8 cellular contexts compared by ENCODE assay signal in genomic region chr16:67155305-67156145, GRCh38. TPM values are rescaled to one million over a fixed set of nuclear protein-coding genes. Genes with fewer than 3 reads are reported as not detected.
DNase-seq lines count a peak whose midpoint lies in the region; ATAC-seq, FAIRE-seq and TF ChIP-seq lines count a peak whose summit lies in the region.

No MANE protein-coding gene starts in this region.

- TF ChIP-seq CTCF in AG04449 (IDR thresholded peaks at IDR 0.05; ENCODE audit: insufficient read depth, low read length, missing control alignments) (peak; percentile 85), HepG2 (CRISPR knock-in tag; IDR thresholded peaks at IDR 0.05) (peak; percentile 94)

- TF ChIP-seq RAD21 in HepG2 (CRISPR knock-in tag; IDR thresholded peaks at IDR 0.05) = peak; percentile 100

- intact Hi-C loops in activated CD4-positive, alpha-beta T cell treated with anti-CD3 and anti-CD28 coated beads, Interleukin-2, amount 10 ng/mL, durations not matched to agents 24 days and 14 days (cut with micrococcal nuclease) = loop anchor here (1.0 to 5.0 kb wide), 4 partner anchors 48 to 208 kb away; partner anchors contain the start of gene PHAF1
- intact Hi-C loops in HepG2 (cut with micrococcal nuclease; ENCODE audit: unreplicated experiment) = loop anchor here (1.0 to 10.0 kb wide), 5 partner anchors 45 to 261 kb away; no protein-coding TSS in a partner anchor

- no peak overlapping the region for H2AFZ ChIP-seq in HepG2 (ENCODE audit: low read length)

- WGBS in HepG2 (ENCODE audit: low lambda C conversion rate) = 6% methylated on average over 40 of the region's 74 CpGs

- no peak overlapping the region for H3K9ac ChIP-seq in HepG2 (ENCODE audit: insufficient read depth, low read depth, low read length)

- peak; percentile 28 for ATAC-seq in GM19395 (IDR thresholded peaks at IDR 0.05; ENCODE audit: unreplicated experiment)
- ATAC-seq in HepG2 = peak; percentile 67
- no peak for ATAC-seq in HG03442 (IDR thresholded peaks at IDR 0.05; ENCODE audit: unreplicated experiment)

- peaks cover 48% of the 10 kb centered on the region for H3K4me1 ChIP-seq in HepG2 (ENCODE audit: insufficient read depth, low read length)

- CTCF ChIA-PET in AG04449 (lab: Yijun Ruan, JAX) = interaction anchor here (0.6 to 13.2 kb wide), 63 partner anchors 8 to 527 kb away, joined by 3 to 241 read pairs (median 7); partner anchors contain the start of genes CBFB, CES3, CES4A and EXOC3L1
- CTCF ChIA-PET in HepG2 (lab: Yijun Ruan, JAX; ENCODE audit: low intra/inter-chr PET ratio, low total read pairs) = interaction anchor here (0.6 to 2.4 kb wide), 7 partner anchors 30 to 178 kb away, joined by 3 to 28 read pairs (median 3); partner anchors contain the start of gene PHAF1

- H3K36me3 ChIP-seq in HepG2 (replicated peaks in 1 of 2; ENCODE audit: control insufficient read depth in 1 of 2, insufficient read depth in 2 of 2, low read length in 2 of 2) = no peaks in the 10 kb centered on the region

- TF ChIP-seq EP300 in HepG2 (IDR thresholded peaks at IDR 0.05; ENCODE audit: low read depth in 2 of 2, low read length in 2 of 2) (peak in 1 of 2 experiments; percentile 39; a peak in 1 of 4 replicates), HepG2 (CRISPR knock-in tag; IDR thresholded peaks at IDR 0.05; ENCODE audit: borderline replicate concordance) (no peak)

- peak overlapping the region; percentile 84 for H3K4me3 Mint-ChIP-seq in activated CD4-positive, alpha-beta T cell treated with anti-CD3 and anti-CD28 coated beads, Interleukin-2, amount 10 ng/mL, durations not matched to agents 24 days and 14 days

- H3K9me3 ChIP-seq in HepG2 (ENCODE audit: low read length) = no peaks in the 10 kb centered on the region

- FAIRE-seq in HepG2 (lab: Jason Lieb, UNC) = no peak

- H3K27me3 Mint-ChIP-seq in activated CD4-positive, alpha-beta T cell treated with anti-CD3 and anti-CD28 coated beads, Interleukin-2, amount 10 ng/mL, durations not matched to agents 24 days and 14 days = no peaks in the 10 kb centered on the region

- no peaks in the 10 kb centered on the region for H3K9me3 Mint-ChIP-seq in activated CD4-positive, alpha-beta T cell treated with anti-CD3 and anti-CD28 coated beads, Interleukin-2, amount 10 ng/mL, durations not matched to agents 24 days and 14 days

- H3K79me2 ChIP-seq in HepG2 (ENCODE audit: insufficient read depth, low read length) = no peaks in the 10 kb centered on the region

- TF ChIP-seq POLR2A in HepG2 (IDR thresholded peaks at IDR 0.05; ENCODE audit: insufficient read depth in 1 of 2, low read depth in 2 of 2, low read length in 2 of 2) = no peak

- peak overlapping the region; percentile 59 for H3K4me2 ChIP-seq in HepG2 (ENCODE audit: low read depth, low read length)

- POLR2A ChIA-PET in AG04449 (lab: Yijun Ruan, JAX) = interaction anchor here (0.5 to 1.1 kb wide), 4 partner anchors 18 to 141 kb away, joined by 3 to 6 read pairs (median 3); no protein-coding TSS in a partner anchor
- POLR2A ChIA-PET in HepG2 (lab: Yijun Ruan, JAX) = interaction anchor here (0.8 to 1.8 kb wide), 12 partner anchors 15 to 142 kb away, joined by 3 to 21 read pairs (median 4); partner anchors contain the start of genes CBFB, NOL3 and PHAF1

- H3K4me3 ChIP-seq in AG04449 (ENCODE audit: low read depth, low read length) (peak overlapping the region; percentile 34), HepG2 (replicated peaks in 1 of 3; ENCODE audit: insufficient read depth in 1 of 3, low read depth in 2 of 3, low read length in 3 of 3) (peak overlapping the region; percentile 18 to 64 (median 27); a peak in 4 of 6 replicates)

- peaks cover 33% of the 10 kb centered on the region for H3K36me3 Mint-ChIP-seq in activated CD4-positive, alpha-beta T cell treated with anti-CD3 and anti-CD28 coated beads, Interleukin-2, amount 10 ng/mL, durations not matched to agents 24 days and 14 days (ENCODE audit: low read depth)

- in situ Hi-C loops in HepG2 (cut with HindIII; ENCODE audit: extremely low pct_ligation_motif_present, low pct_unique_long_range_greater_than_20kb) = loop anchor here (5.0 kb wide), 2 partner anchors 138 to 178 kb away; no protein-coding TSS in a partner anchor

- DNase-seq in AG04449 (ENCODE audit: low read depth, low spot score) (no peak), NCI-H446 treated with DMSO at 0.1 percent for 48 hours (lab: John Stamatoyannopoulos, UW) (peak; percentile 9), dedifferentiated amniotic fluid mesenchymal stem cell (ENCODE audit: extremely low spot score) (peak; percentile 44), HepG2 (ENCODE audit: low spot score) (peak; percentile 57)
- peak; percentile 96 for DNase-seq in activated CD4-positive, alpha-beta T cell treated with anti-CD3 and anti-CD28 coated beads, Interleukin-2, amount 10 ng/mL, durations not matched to agents 24 days and 14 days
- peak; percentile 72 to 83 for DNase-seq in stimulated activated CD4-positive, alpha-beta T cell treated with anti-CD3 and anti-CD28 coated beads, Interleukin-4, amount 100 ng/mL, for 48 hours (ENCODE audit: low read depth in 2 of 2)

- BruUV-seq in HepG2 (replicated peaks; lab: Mats Ljungman, UMichigan) = no TSS peak

- no peak overlapping the region for H3K27ac ChIP-seq in HepG2 (ENCODE audit: extremely low read length, insufficient read depth, low read length)

- no peaks in the 10 kb centered on the region for H4K20me1 ChIP-seq in HepG2 (ENCODE audit: insufficient read depth, low read length)

- H3K27me3 ChIP-seq in HepG2 (ENCODE audit: control insufficient read depth in 1 of 2, insufficient read depth in 2 of 2, low read length in 2 of 2) = peaks cover 4% of the 10 kb centered on the region in 2 experiments; a peak in 2 of 5 replicates

- peak overlapping the region; percentile 51 for H3K27ac Mint-ChIP-seq in activated CD4-positive, alpha-beta T cell treated with anti-CD3 and anti-CD28 coated beads, Interleukin-2, amount 10 ng/mL, durations not matched to agents 24 days and 14 days

- peaks cover 60% of the 10 kb centered on the region for H3K4me1 Mint-ChIP-seq in activated CD4-positive, alpha-beta T cell treated with anti-CD3 and anti-CD28 coated beads, Interleukin-2, amount 10 ng/mL, durations not matched to agents 24 days and 14 days

RNA-seq across cellular contexts. Expression of gene TRADD, which starts 4.2 kb away (rescaled TPM):
- total RNA-seq in activated CD4-positive, alpha-beta T cell treated with anti-CD3 and anti-CD28 coated beads, Interleukin-2, amount 10 ng/mL, durations not matched to agents 24 days and 14 days = 28.9 and 30.1 TPM in 2 replicates
- total RNA-seq in HepG2 (2016; rRNA removed; fragmentation: Illumina TruSeq; extraction: Trizol) = 6.2 and 7.8 TPM in 2 replicates
- 3.2 TPM in 2 replicates for total RNA-seq in HepG2 (2016; cell fraction: cytosol; rRNA removed; fragmentation: Illumina TruSeq; extraction: Trizol; ENCODE audit: low read depth)
- 6.8 and 9.0 TPM in 2 replicates for total RNA-seq in HepG2 (2016; cell fraction: insoluble cytoplasmic fraction; rRNA removed; fragmentation: Illumina TruSeq; extraction: Trizol)
- total RNA-seq in HepG2 (2016; cell fraction: membrane; rRNA removed; fragmentation: Illumina TruSeq; extraction: Trizol) = 4.6 and 4.9 TPM in 2 replicates
- 4.8 and 4.9 TPM in 2 replicates for total RNA-seq in HepG2 (2016; cell fraction: nucleus; rRNA removed; fragmentation: Illumina TruSeq; extraction: Trizol)
- 8.2 and 10.3 TPM in 2 replicates for polyA plus RNA-seq in HepG2 (2011; rRNA removed)
- polyA plus RNA-seq in HepG2 (2011; cell fraction: cytosol; rRNA removed) = 9.8 and 13.8 TPM in 2 replicates
- 22.9 and 28.2 TPM in 2 replicates for polyA plus RNA-seq in HepG2 (2011; cell fraction: nucleus; rRNA removed)
- polyA plus RNA-seq in HepG2 (2012) = 5.3 TPM in 2 replicates
- polyA plus RNA-seq in HepG2 (2016; cell fraction: cytosol; fragmentation: Illumina TruSeq; extraction: Trizol; ENCODE audit: low read depth) = 3.1 and 3.6 TPM in 2 replicates
- 5.3 and 5.9 TPM in 2 replicates for polyA plus RNA-seq in HepG2 (2016; cell fraction: insoluble cytoplasmic fraction; fragmentation: Illumina TruSeq; extraction: Trizol; ENCODE audit: low read depth)
- polyA plus RNA-seq in HepG2 (2016; cell fraction: membrane; fragmentation: Illumina TruSeq; extraction: Trizol; ENCODE audit: low read depth) = 3.2 and 3.8 TPM in 2 replicates
- polyA plus RNA-seq in HepG2 (2016; cell fraction: nucleus; fragmentation: Illumina TruSeq; extraction: Trizol; ENCODE audit: insufficient read depth, low read depth) = 11.5 and 13.8 TPM in 2 replicates
- polyA minus RNA-seq in HepG2 (2011; rRNA and poly(A)+ RNA removed; ENCODE audit: low replicate concordance) = 3.4 and 5.6 TPM in 2 replicates
- 4.1 and 5.0 TPM in 2 replicates for polyA minus RNA-seq in HepG2 (2011; cell fraction: cytosol; rRNA and poly(A)+ RNA removed)
- 5.0 TPM in 2 replicates for polyA minus RNA-seq in HepG2 (2011; cell fraction: nucleus; rRNA and poly(A)+ RNA removed)

RNA-seq across cellular contexts. Expression of gene FBXL8, which starts 4.2 kb away (rescaled TPM):
- 25.1 and 30.0 TPM in 2 replicates for total RNA-seq in activated CD4-positive, alpha-beta T cell treated with anti-CD3 and anti-CD28 coated beads, Interleukin-2, amount 10 ng/mL, durations not matched to agents 24 days and 14 days
- total RNA-seq in HepG2 (2016; rRNA removed; fragmentation: Illumina TruSeq; extraction: Trizol) = 1.5 and 3.9 TPM in 2 replicates
- total RNA-seq in HepG2 (2016; cell fraction: cytosol; rRNA removed; fragmentation: Illumina TruSeq; extraction: Trizol; ENCODE audit: low read depth) = 0.81 and 0.88 TPM in 2 replicates
- total RNA-seq in HepG2 (2016; cell fraction: insoluble cytoplasmic fraction; rRNA removed; fragmentation: Illumina TruSeq; extraction: Trizol) = 1.2 and 3.5 TPM in 2 replicates
- total RNA-seq in HepG2 (2016; cell fraction: membrane; rRNA removed; fragmentation: Illumina TruSeq; extraction: Trizol) = 1.9 and 2.3 TPM in 2 replicates
- 4.6 and 4.8 TPM in 2 replicates for total RNA-seq in HepG2 (2016; cell fraction: nucleus; rRNA removed; fragmentation: Illumina TruSeq; extraction: Trizol)
- polyA plus RNA-seq in HepG2 (2011; rRNA removed) = 9.3 and 10.9 TPM in 2 replicates
- 3.2 and 6.0 TPM in 2 replicates for polyA plus RNA-seq in HepG2 (2011; cell fraction: cytosol; rRNA removed)
- polyA plus RNA-seq in HepG2 (2011; cell fraction: nucleus; rRNA removed) = 173 and 222 TPM in 2 replicates
- polyA plus RNA-seq in HepG2 (2012) = 5.8 and 7.5 TPM in 2 replicates
- 0.17 and 0.29 TPM in 2 replicates for polyA plus RNA-seq in HepG2 (2016; cell fraction: cytosol; fragmentation: Illumina TruSeq; extraction: Trizol; ENCODE audit: low read depth)
- 2.0 and 2.2 TPM in 2 replicates for polyA plus RNA-seq in HepG2 (2016; cell fraction: insoluble cytoplasmic fraction; fragmentation: Illumina TruSeq; extraction: Trizol; ENCODE audit: low read depth)
- polyA plus RNA-seq in HepG2 (2016; cell fraction: membrane; fragmentation: Illumina TruSeq; extraction: Trizol; ENCODE audit: low read depth) = 0.58 and 0.92 TPM in 2 replicates
- polyA plus RNA-seq in HepG2 (2016; cell fraction: nucleus; fragmentation: Illumina TruSeq; extraction: Trizol; ENCODE audit: insufficient read depth, low read depth) = 9.5 and 16.0 TPM in 2 replicates
- polyA minus RNA-seq in HepG2 (2011; rRNA and poly(A)+ RNA removed; ENCODE audit: low replicate concordance) = 4.6 and 9.2 TPM in 2 replicates
- polyA minus RNA-seq in HepG2 (2011; cell fraction: cytosol; rRNA and poly(A)+ RNA removed) = 2.9 and 3.2 TPM in 2 replicates
- polyA minus RNA-seq in HepG2 (2011; cell fraction: nucleus; rRNA and poly(A)+ RNA removed) = 19.1 and 22.3 TPM in 2 replicates

RNA-seq across cellular contexts. Expression of gene B3GNT9, which starts 4.7 kb away (rescaled TPM):
- 5.5 and 5.6 TPM in 2 replicates for total RNA-seq in activated CD4-positive, alpha-beta T cell treated with anti-CD3 and anti-CD28 coated beads, Interleukin-2, amount 10 ng/mL, durations not matched to agents 24 days and 14 days
- total RNA-seq in HepG2 (2016; rRNA removed; fragmentation: Illumina TruSeq; extraction: Trizol) = 1.5 and 3.1 TPM in 2 replicates
- total RNA-seq in HepG2 (2016; cell fraction: cytosol; rRNA removed; fragmentation: Illumina TruSeq; extraction: Trizol; ENCODE audit: low read depth) = 0.61 and 0.79 TPM in 2 replicates
- 1.5 and 2.9 TPM in 2 replicates for total RNA-seq in HepG2 (2016; cell fraction: insoluble cytoplasmic fraction; rRNA removed; fragmentation: Illumina TruSeq; extraction: Trizol)
- 1.8 and 2.1 TPM in 2 replicates for total RNA-seq in HepG2 (2016; cell fraction: membrane; rRNA removed; fragmentation: Illumina TruSeq; extraction: Trizol)
- 1.8 and 2.5 TPM in 2 replicates for total RNA-seq in HepG2 (2016; cell fraction: nucleus; rRNA removed; fragmentation: Illumina TruSeq; extraction: Trizol)
- 1.2 and 1.5 TPM in 2 replicates for polyA plus RNA-seq in HepG2 (2011; rRNA removed)
- 1.4 and 1.9 TPM in 2 replicates for polyA plus RNA-seq in HepG2 (2011; cell fraction: cytosol; rRNA removed)
- 2.0 and 2.5 TPM in 2 replicates for polyA plus RNA-seq in HepG2 (2011; cell fraction: nucleus; rRNA removed)
- polyA plus RNA-seq in HepG2 (2012) = 0.80 and 0.82 TPM in 2 replicates
- polyA plus RNA-seq in HepG2 (2016; cell fraction: cytosol; fragmentation: Illumina TruSeq; extraction: Trizol; ENCODE audit: low read depth) = 0.38 and 0.54 TPM in 2 replicates
- polyA plus RNA-seq in HepG2 (2016; cell fraction: insoluble cytoplasmic fraction; fragmentation: Illumina TruSeq; extraction: Trizol; ENCODE audit: low read depth) = 1.9 and 2.0 TPM in 2 replicates
- 1.3 and 1.7 TPM in 2 replicates for polyA plus RNA-seq in HepG2 (2016; cell fraction: membrane; fragmentation: Illumina TruSeq; extraction: Trizol; ENCODE audit: low read depth)
- 4.0 and 4.3 TPM in 2 replicates for polyA plus RNA-seq in HepG2 (2016; cell fraction: nucleus; fragmentation: Illumina TruSeq; extraction: Trizol; ENCODE audit: insufficient read depth, low read depth)
- polyA minus RNA-seq in HepG2 (2011; rRNA and poly(A)+ RNA removed; ENCODE audit: low replicate concordance) = 2.8 and 8.7 TPM in 2 replicates
- polyA minus RNA-seq in HepG2 (2011; cell fraction: cytosol; rRNA and poly(A)+ RNA removed) = 0.99 and 1.1 TPM in 2 replicates
- 0.99 and 1.7 TPM in 2 replicates for polyA minus RNA-seq in HepG2 (2011; cell fraction: nucleus; rRNA and poly(A)+ RNA removed)

RNA-seq across cellular contexts. Expression of gene HSF4, which starts 9.0 kb away (rescaled TPM):
- total RNA-seq in activated CD4-positive, alpha-beta T cell treated with anti-CD3 and anti-CD28 coated beads, Interleukin-2, amount 10 ng/mL, durations not matched to agents 24 days and 14 days = 48.5 and 54.0 TPM in 2 replicates
- 0.41 and 3.5 TPM in 2 replicates for total RNA-seq in HepG2 (2016; rRNA removed; fragmentation: Illumina TruSeq; extraction: Trizol)
- total RNA-seq in HepG2 (2016; cell fraction: cytosol; rRNA removed; fragmentation: Illumina TruSeq; extraction: Trizol; ENCODE audit: low read depth) = 0.44 and 1.0 TPM in 2 replicates
- total RNA-seq in HepG2 (2016; cell fraction: insoluble cytoplasmic fraction; rRNA removed; fragmentation: Illumina TruSeq; extraction: Trizol) = 0.79 and 3.2 TPM in 2 replicates
- total RNA-seq in HepG2 (2016; cell fraction: membrane; rRNA removed; fragmentation: Illumina TruSeq; extraction: Trizol) = 0.59 and 0.68 TPM in 2 replicates
- total RNA-seq in HepG2 (2016; cell fraction: nucleus; rRNA removed; fragmentation: Illumina TruSeq; extraction: Trizol) = 4.6 and 5.3 TPM in 2 replicates
- polyA plus RNA-seq in HepG2 (2011; rRNA removed) = 16.9 and 17.9 TPM in 2 replicates
- 1.8 and 2.3 TPM in 2 replicates for polyA plus RNA-seq in HepG2 (2011; cell fraction: cytosol; rRNA removed)
- polyA plus RNA-seq in HepG2 (2011; cell fraction: nucleus; rRNA removed) = 319 and 364 TPM in 2 replicates
- polyA plus RNA-seq in HepG2 (2012) = 12.3 and 18.7 TPM in 2 replicates
- polyA plus RNA-seq in HepG2 (2016; cell fraction: cytosol; fragmentation: Illumina TruSeq; extraction: Trizol; ENCODE audit: low read depth) = 0.77 TPM in 1 of 2 replicates, not detected in the other
- 0.87 and 1.1 TPM in 2 replicates for polyA plus RNA-seq in HepG2 (2016; cell fraction: insoluble cytoplasmic fraction; fragmentation: Illumina TruSeq; extraction: Trizol; ENCODE audit: low read depth)
- 0.36 and 0.41 TPM in 2 replicates for polyA plus RNA-seq in HepG2 (2016; cell fraction: membrane; fragmentation: Illumina TruSeq; extraction: Trizol; ENCODE audit: low read depth)
- 18.4 and 20.6 TPM in 2 replicates for polyA plus RNA-seq in HepG2 (2016; cell fraction: nucleus; fragmentation: Illumina TruSeq; extraction: Trizol; ENCODE audit: insufficient read depth, low read depth)
- polyA minus RNA-seq in HepG2 (2011; rRNA and poly(A)+ RNA removed; ENCODE audit: low replicate concordance) = 7.7 and 14.1 TPM in 2 replicates
- 1.1 TPM in 1 of 2 replicates, not detected in the other for polyA minus RNA-seq in HepG2 (2011; cell fraction: cytosol; rRNA and poly(A)+ RNA removed)
- 19.5 and 25.2 TPM in 2 replicates for polyA minus RNA-seq in HepG2 (2011; cell fraction: nucleus; rRNA and poly(A)+ RNA removed)

RNA-seq across cellular contexts. Expression of gene NOL3, which starts 14.8 kb away (rescaled TPM):
- total RNA-seq in activated CD4-positive, alpha-beta T cell treated with anti-CD3 and anti-CD28 coated beads, Interleukin-2, amount 10 ng/mL, durations not matched to agents 24 days and 14 days = 31.0 and 36.7 TPM in 2 replicates
- total RNA-seq in HepG2 (2016; rRNA removed; fragmentation: Illumina TruSeq; extraction: Trizol) = 3.1 and 5.7 TPM in 2 replicates
- total RNA-seq in HepG2 (2016; cell fraction: cytosol; rRNA removed; fragmentation: Illumina TruSeq; extraction: Trizol; ENCODE audit: low read depth) = 0.91 and 1.1 TPM in 2 replicates
- total RNA-seq in HepG2 (2016; cell fraction: insoluble cytoplasmic fraction; rRNA removed; fragmentation: Illumina TruSeq; extraction: Trizol) = 3.8 and 4.1 TPM in 2 replicates
- total RNA-seq in HepG2 (2016; cell fraction: membrane; rRNA removed; fragmentation: Illumina TruSeq; extraction: Trizol) = 2.1 and 2.2 TPM in 2 replicates
- total RNA-seq in HepG2 (2016; cell fraction: nucleus; rRNA removed; fragmentation: Illumina TruSeq; extraction: Trizol) = 2.7 and 3.0 TPM in 2 replicates
- polyA plus RNA-seq in HepG2 (2011; rRNA removed) = 20.5 and 23.3 TPM in 2 replicates
- 9.2 and 14.1 TPM in 2 replicates for polyA plus RNA-seq in HepG2 (2011; cell fraction: cytosol; rRNA removed)
- 78.8 and 95.6 TPM in 2 replicates for polyA plus RNA-seq in HepG2 (2011; cell fraction: nucleus; rRNA removed)
- 23.5 and 26.3 TPM in 2 replicates for polyA plus RNA-seq in HepG2 (2012)
- 1.1 and 1.3 TPM in 2 replicates for polyA plus RNA-seq in HepG2 (2016; cell fraction: cytosol; fragmentation: Illumina TruSeq; extraction: Trizol; ENCODE audit: low read depth)
- polyA plus RNA-seq in HepG2 (2016; cell fraction: insoluble cytoplasmic fraction; fragmentation: Illumina TruSeq; extraction: Trizol; ENCODE audit: low read depth) = 3.6 TPM in 2 replicates
- polyA plus RNA-seq in HepG2 (2016; cell fraction: membrane; fragmentation: Illumina TruSeq; extraction: Trizol; ENCODE audit: low read depth) = 2.3 and 2.9 TPM in 2 replicates
- polyA plus RNA-seq in HepG2 (2016; cell fraction: nucleus; fragmentation: Illumina TruSeq; extraction: Trizol; ENCODE audit: insufficient read depth, low read depth) = 18.2 and 26.0 TPM in 2 replicates
- polyA minus RNA-seq in HepG2 (2011; rRNA and poly(A)+ RNA removed; ENCODE audit: low replicate concordance) = 5.4 and 16.0 TPM in 2 replicates
- 2.8 and 3.7 TPM in 2 replicates for polyA minus RNA-seq in HepG2 (2011; cell fraction: cytosol; rRNA and poly(A)+ RNA removed)
- polyA minus RNA-seq in HepG2 (2011; cell fraction: nucleus; rRNA and poly(A)+ RNA removed) = 14.3 and 16.3 TPM in 2 replicates
